11 cellular contexts compared by ENCODE assay signal in genomic region chr10:62811159-62811875, GRCh38. TPM values are rescaled to one million over a fixed set of nuclear protein-coding genes. Genes with fewer than 3 reads are reported as not detected.
DNase-seq lines count a peak whose midpoint lies in the region; ATAC-seq and TF ChIP-seq lines count a peak whose summit lies in the region.
"Had no signal": no experiment of that assay in that cellular context is flagged by ENCODE, and none has a peak within 500 bp of the region (broad histone marks: within the 10 kb centered on the region; RNA-seq: fewer than 3 reads in every experiment).

No MANE protein-coding gene starts in this region.

- H3K27ac Mint-ChIP-seq in activated T-cell treated with anti-CD3 and anti-CD28 coated beads, Interleukin-2, amount 50 U/mL, for 72 hours: peak overlapping the region; percentile 92

- ATAC-seq in GM19397 (IDR thresholded peaks at IDR 0.05; ENCODE audit: unreplicated experiment): peak; percentile 37
- peak; percentile 39 for ATAC-seq in HG03342 (IDR thresholded peaks at IDR 0.05; ENCODE audit: unreplicated experiment)
- peak; percentile 76 to 78 for ATAC-seq in activated T-cell treated with anti-CD3 and anti-CD28 coated beads, Interleukin-2, amount 50 U/mL, for 72 hours (replicated peaks in 1 of 2)
- ATAC-seq: psoas muscle had no signal

- peaks cover 0 to 24% (median 12%) of the 10 kb centered on the region in 45 donors for H3K27me3 ChIP-seq in dorsolateral prefrontal cortex

- H3K9me3 Mint-ChIP-seq in activated T-cell treated with anti-CD3 and anti-CD28 coated beads, Interleukin-2, amount 50 U/mL, for 72 hours: no peaks in the 10 kb centered on the region

- peak overlapping the region; percentile 87 to 92 for H3K4me3 Mint-ChIP-seq in activated T-cell treated with anti-CD3 and anti-CD28 coated beads, Interleukin-2, amount 50 U/mL, for 72 hours
- H3K4me3 Mint-ChIP-seq: H9 had no signal

- no peak overlapping the region for H3K4me3 ChIP-seq in dorsolateral prefrontal cortex
- H3K4me3 ChIP-seq: psoas muscle had no signal

- peaks cover 36% of the 10 kb centered on the region in 2 donors for H3K36me3 Mint-ChIP-seq in activated T-cell treated with anti-CD3 and anti-CD28 coated beads, Interleukin-2, amount 50 U/mL, for 72 hours (ENCODE audit: insufficient read depth in 2 of 2)

- no peak overlapping the region for H3K27ac ChIP-seq in dorsolateral prefrontal cortex
- H3K27ac ChIP-seq: psoas muscle had no signal

- no peaks in the 10 kb centered on the region for H3K27me3 Mint-ChIP-seq in activated T-cell treated with anti-CD3 and anti-CD28 coated beads, Interleukin-2, amount 50 U/mL, for 72 hours (ENCODE audit: low read depth)

- peaks cover 87% of the 10 kb centered on the region for H3K4me1 Mint-ChIP-seq in activated T-cell treated with anti-CD3 and anti-CD28 coated beads, Interleukin-2, amount 50 U/mL, for 72 hours (ENCODE audit: low read depth)

- TF ChIP-seq CTCF in dorsolateral prefrontal cortex (IDR thresholded peaks at IDR 0.05 in 54 of 56, conservative IDR thresholded peaks at IDR 0.05 in 2 of 56; ENCODE audit: low read depth in 1 of 56, partially characterized antibody in 56 of 56): no peak

- DNase-seq in activated T-cell treated with anti-CD3 and anti-CD28 coated beads, Interleukin-2, amount 50 U/mL, for 72 hours: peak; percentile 88 to 91
- DNase-seq in stimulated activated CD8-positive, alpha-beta memory T cell treated with anti-CD3 and anti-CD28 coated beads, Interleukin-7, amount 100 ng/mL, for 4 hours (ENCODE audit: low read depth in 2 of 2): peak; percentile 53 to 60
- DNase-seq in effector CD4-positive, alpha-beta T cell: no peak
- DNase-seq in dorsolateral prefrontal cortex (no peak), SHP77 (lab: John Stamatoyannopoulos, UW) (no peak), GDM1 (lab: John Stamatoyannopoulos, UW) (no peak)
- DNase-seq: H9, psoas muscle, SK-N-SH had no signal

- intact Hi-C loops in dorsolateral prefrontal cortex (cut with DNase I): loop anchor here in 1 of 2 donors (5.0 kb wide), 1 partner anchor 374 kb away; no protein-coding TSS in a partner anchor

RNA-seq across cellular contexts. Expression of gene EGR2, which starts 4.8 kb away (rescaled TPM):
- 10 to 100 TPM; 64.3 to 76.7 TPM for total RNA-seq in activated T-cell treated with anti-CD3 and anti-CD28 coated beads, Interleukin-2, amount 50 U/mL, for 72 hours
- 10 to 100 TPM in 3 of 120 experiments, 1 to 10 TPM in 80, under 1 TPM in 37; 0.17 to 25.9 (median 1.5) TPM for total RNA-seq in dorsolateral prefrontal cortex

RNA-seq across cellular contexts. Expression of gene ADO, which starts 6.8 kb away (rescaled TPM):
- 10 to 100 TPM; 26.3 to 33.4 TPM for total RNA-seq in activated T-cell treated with anti-CD3 and anti-CD28 coated beads, Interleukin-2, amount 50 U/mL, for 72 hours
- 10 to 100 TPM; 21.1 to 44.3 (median 32.3) TPM for total RNA-seq in dorsolateral prefrontal cortex

Comparison
In these comparisons a context has a peak if more than half of its experiments do, and no peak if none do; other contexts are left out.
1. DNase-seq: peak in activated T-cell treated with anti-CD3 and anti-CD28 coated beads, Interleukin-2, amount 50 U/mL, for 72 hours (2 of 2) and stimulated activated CD8-positive, alpha-beta memory T cell treated with anti-CD3 and anti-CD28 coated beads, Interleukin-7, amount 100 ng/mL, for 4 hours (2 of 2); none in effector CD4-positive, alpha-beta T cell (single experiment), dorsolateral prefrontal cortex (0 of 10), SHP77 (0 of 2) and GDM1 (single experiment).
2. Peak in every context shown above with its lines, with median percentiles within 50 percentile points of each other: ATAC-seq.